15 cellular contexts compared by ENCODE assay signal in genomic region chr5:5711112-5711511, GRCh38.
DNase-seq lines count a peak whose midpoint lies in the region; TF ChIP-seq lines count a peak whose summit lies in the region.
"Had no signal": no experiment of that assay in that cellular context is flagged by ENCODE, and none has a peak within 500 bp of the region (broad histone marks: within the 10 kb centered on the region; RNA-seq: fewer than 3 reads in every experiment).

No MANE protein-coding gene starts in this region.

- TF ChIP-seq POLR2A in esophagus muscularis mucosa (IDR thresholded peaks at IDR 0.05; ENCODE audit: low read depth) (no peak), thyroid gland (IDR thresholded peaks at IDR 0.05) (no peak)

- H3K27ac ChIP-seq in esophagus muscularis mucosa (replicated peaks in 1 of 4) = no peak overlapping the region
- peak overlapping the region; percentile 31 to 63 (median 55) for H3K27ac ChIP-seq in thyroid gland
- H3K27ac ChIP-seq: GM23248 had no signal

- 19% methylated on average over 2 of the region's 2 CpGs for WGBS in esophagus muscularis mucosa
- 1 to 2% methylated on average over 2 of the region's 2 CpGs for WGBS in thyroid gland, 2 donors

- no peak for TF ChIP-seq CTCF in esophagus muscularis mucosa (IDR thresholded peaks at IDR 0.05)
- TF ChIP-seq CTCF in thyroid gland (IDR thresholded peaks at IDR 0.05) = no peak

- H3K4me3 ChIP-seq in esophagus muscularis mucosa (no peak overlapping the region), thyroid gland (replicated peaks in 1 of 3) (no peak overlapping the region)
- H3K4me3 ChIP-seq: GM23248, MG63 had no signal

- H3K4me1 ChIP-seq in esophagus muscularis mucosa (peaks cover 0 to 10% (median 0%) of the 10 kb centered on the region in 4 donors), thyroid gland (peaks cover 5 to 16% of the 10 kb centered on the region in 2 donors)
- H3K4me1 ChIP-seq: Caco-2 had no signal

- no peak for TF ChIP-seq EP300 in esophagus muscularis mucosa (IDR thresholded peaks at IDR 0.05)

- H3K9me3 ChIP-seq in esophagus muscularis mucosa (peaks cover 0 to 4% (median 2%) of the 10 kb centered on the region in 4 donors), thyroid gland (no peaks in the 10 kb centered on the region)
- H3K9me3 ChIP-seq: Caco-2 had no signal

- intact Hi-C loops in esophagus muscularis mucosa (cut with DNase I) (no loop called here), thyroid gland (cut with DNase I) (no loop called here)

- H3K36me3 ChIP-seq in esophagus muscularis mucosa (no peaks in the 10 kb centered on the region), thyroid gland (no peaks in the 10 kb centered on the region)
- H3K36me3 ChIP-seq: MG63 had no signal

- DNase-seq in NCI-H1105 treated with DMSO at 0.1 percent for 48 hours (lab: John Stamatoyannopoulos, UW) = peak; percentile 88
- peak; percentile 86 for DNase-seq in NCI-H774 (lab: John Stamatoyannopoulos, UW)
- DNase-seq in esophagus muscularis mucosa (ENCODE audit: extremely low spot score) = peak; percentile 12
- no peak for DNase-seq in thyroid gland
- no peak for DNase-seq in activated naive CD4-positive, alpha-beta T cell treated with anti-CD3 and anti-CD28 coated beads, Interleukin-2, amount 50 U/mL, for 16 hours
- no peak for DNase-seq in iPS-NIHi7 (ENCODE audit: extremely low spot score)
- DNase-seq in NCI-H524 treated with DMSO at 0.1 percent for 48 hours (lab: John Stamatoyannopoulos, UW) = no peak
- DNase-seq: Caco-2; CD4-positive, CD25-positive, alpha-beta regulatory T cell; DMS53; GM23248; MG63; NCI-H187; NCI-H510A; SHP77 treated with DMSO at 0.1 percent for 48 hours had no signal

- H3K27me3 ChIP-seq in esophagus muscularis mucosa (no peaks in the 10 kb centered on the region), thyroid gland (no peaks in the 10 kb centered on the region)

Comparison
In these comparisons a context has a peak if more than half of its experiments do, and no peak if none do; other contexts are left out.
1. DNase-seq: peak in NCI-H1105 treated with DMSO at 0.1 percent for 48 hours (single experiment), NCI-H774 (single experiment) and esophagus muscularis mucosa (single experiment); none in thyroid gland (0 of 2), activated naive CD4-positive, alpha-beta T cell treated with anti-CD3 and anti-CD28 coated beads, Interleukin-2, amount 50 U/mL, for 16 hours (single experiment), iPS-NIHi7 (single experiment) and NCI-H524 treated with DMSO at 0.1 percent for 48 hours (single experiment).
2. H3K27ac ChIP-seq: peak in thyroid gland (3 of 3); none in esophagus muscularis mucosa (0 of 4).